In the genomic region with DNA sequence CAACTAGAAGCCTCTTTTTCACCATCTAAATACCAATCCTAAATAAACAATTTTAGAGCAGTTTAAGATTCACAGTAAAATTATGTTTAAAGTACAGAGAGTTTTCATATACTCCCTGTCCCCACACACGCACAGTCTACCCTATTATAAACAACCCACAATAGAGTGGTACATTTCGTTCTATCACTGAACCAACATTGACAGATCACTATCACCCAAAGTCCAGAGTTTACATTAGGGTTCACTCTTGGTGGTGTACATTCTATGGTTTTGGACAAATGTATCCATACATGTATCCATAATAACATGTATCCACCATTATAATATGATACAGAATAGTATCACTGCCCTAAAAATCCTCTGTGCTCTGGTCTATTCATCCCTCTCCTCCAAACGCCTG, we compare ENCODE assay signal across 22 cellular contexts.
A peak's percentile ranks its signal among the peaks of the same experiment; 100 is the strongest.
DNase-seq lines count a peak whose midpoint lies in the region; ATAC-seq, FAIRE-seq and TF ChIP-seq lines count a peak whose summit lies in the region.
"Had no signal": no experiment of that assay in that cellular context is flagged by ENCODE, and none has a peak within 500 bp of the region (broad histone marks: within the 10 kb centered on the region; RNA-seq: fewer than 3 reads in every experiment).

No MANE protein-coding gene starts in this region.

- peak in 1 of 2 experiments; percentile 60; a peak in 2 of 4 replicates for TF ChIP-seq EP300 in HepG2 (IDR thresholded peaks at IDR 0.05; ENCODE audit: low read depth in 2 of 2, low read length in 2 of 2)
- TF ChIP-seq EP300 in HepG2 (CRISPR knock-in tag; IDR thresholded peaks at IDR 0.05; ENCODE audit: borderline replicate concordance) = no peak

- no TSS peak for BruUV-seq in HepG2 (replicated peaks; lab: Mats Ljungman, UMichigan)

- FAIRE-seq in HepG2 (lab: Jason Lieb, UNC) = no peak
- FAIRE-seq: D721Med, GM12878, GM18507, H54 had no signal

- TF ChIP-seq CTCF in VCaP (conservative IDR thresholded peaks at IDR 0.05) (no peak), dorsolateral prefrontal cortex (IDR thresholded peaks at IDR 0.05 in 54 of 56, conservative IDR thresholded peaks at IDR 0.05 in 2 of 56; ENCODE audit: low read depth in 1 of 56, partially characterized antibody in 56 of 56) (no peak), HepG2 (CRISPR knock-in tag; IDR thresholded peaks at IDR 0.05) (no peak), prostate gland (IDR thresholded peaks at IDR 0.05) (no peak)

- DNase-seq in dorsolateral prefrontal cortex (no peak), HepG2 (ENCODE audit: low spot score) (peak; percentile 65), prostate gland (ENCODE audit: low spot score) (peak; percentile 33), C1 segment of cervical spinal cord (lab: John Stamatoyannopoulos, UW) (no peak)
- no peak for DNase-seq in stimulated activated CD4-positive, alpha-beta T cell treated with anti-CD3 and anti-CD28 coated beads, Interleukin-2, amount 100 ng/mL, for 24 hours
- DNase-seq: CD4-positive, alpha-beta T cell; CD8-positive, alpha-beta memory T cell; DMS 273 treated with DMSO at 0.1 percent for 48 hours; DMS79; EL; GDM1; GOT3; HFFc6 had no signal

- POLR2A ChIA-PET in HepG2 (lab: Yijun Ruan, JAX) = no interaction called here

- no peaks in the 10 kb centered on the region for H3K79me2 ChIP-seq in HepG2 (ENCODE audit: insufficient read depth, low read length)

- no peak overlapping the region for H3K9ac ChIP-seq in HepG2 (ENCODE audit: insufficient read depth, low read depth, low read length)
- H3K9ac ChIP-seq: BLaER1 had no signal

- H3K4me1 ChIP-seq in HepG2 (ENCODE audit: insufficient read depth, low read length) = peaks cover 19% of the 10 kb centered on the region
- H3K4me1 ChIP-seq in prostate gland (replicated peaks) = peaks cover 3% of the 10 kb centered on the region
- H3K4me1 ChIP-seq: BLaER1, HAP-1 had no signal

- no peak overlapping the region for H3K4me3 ChIP-seq in dorsolateral prefrontal cortex
- H3K4me3 ChIP-seq in HepG2 (replicated peaks in 1 of 3; ENCODE audit: insufficient read depth in 1 of 3, low read depth in 2 of 3, low read length in 3 of 3) = no peak overlapping the region; a peak in 1 of 6 replicates
- H3K4me3 ChIP-seq in prostate gland = no peak overlapping the region
- H3K4me3 ChIP-seq: BLaER1, GM12878, HAP-1 had no signal

- H2AFZ ChIP-seq in HepG2 (ENCODE audit: low read length) = no peak overlapping the region

- H3K4me2 ChIP-seq in HepG2 (ENCODE audit: low read depth, low read length) = no peak overlapping the region
- H3K4me2 ChIP-seq: BLaER1 had no signal

- 15% methylated on average over 3 of the region's 3 CpGs for WGBS in HepG2 (ENCODE audit: low lambda C conversion rate)
- 53% methylated on average over 3 of the region's 3 CpGs for WGBS in prostate gland

- no peak for TF ChIP-seq POLR2A in HepG2 (IDR thresholded peaks at IDR 0.05; ENCODE audit: insufficient read depth in 1 of 2, low read depth in 2 of 2, low read length in 2 of 2)
- no peak for TF ChIP-seq POLR2A in prostate gland (IDR thresholded peaks at IDR 0.05)

- H3K36me3 ChIP-seq in HepG2 (replicated peaks in 1 of 2; ENCODE audit: control insufficient read depth in 1 of 2, insufficient read depth in 2 of 2, low read length in 2 of 2) (peaks cover 0 to 17% of the 10 kb centered on the region in 2 experiments; a peak in 2 of 5 replicates), prostate gland (no peaks in the 10 kb centered on the region)
- H3K36me3 ChIP-seq: HAP-1 had no signal

- ATAC-seq in HepG2 (peak; percentile 100), GM18498 (IDR thresholded peaks at IDR 0.05; ENCODE audit: unreplicated experiment) (no peak), GM21717 (IDR thresholded peaks at IDR 0.05; ENCODE audit: unreplicated experiment) (no peak)
- ATAC-seq: GM12878 had no signal

- H3K27ac ChIP-seq in VCaP (peak overlapping the region; percentile 37), dorsolateral prefrontal cortex (peak overlapping the region in 35 of 59 donors; percentile 2 to 71 (median 32)), HepG2 (ENCODE audit: extremely low read length, insufficient read depth, low read length) (peak overlapping the region; percentile 53), prostate gland (peak overlapping the region; percentile 74 to 81)
- H3K27ac ChIP-seq: BLaER1 had no signal

- CTCF ChIA-PET in HepG2 (lab: Yijun Ruan, JAX; ENCODE audit: low intra/inter-chr PET ratio, low total read pairs) = no interaction called here

- no peak for TF ChIP-seq RAD21 in HepG2 (CRISPR knock-in tag; IDR thresholded peaks at IDR 0.05)

- H3K9me3 ChIP-seq in HepG2 (ENCODE audit: low read length) = no peaks in the 10 kb centered on the region
- no peaks in the 10 kb centered on the region for H3K9me3 ChIP-seq in prostate gland
- H3K9me3 ChIP-seq: HAP-1 had no signal

- in situ Hi-C loops in HepG2 (cut with HindIII; ENCODE audit: extremely low pct_ligation_motif_present, low pct_unique_long_range_greater_than_20kb) = no loop called here

- no peaks in the 10 kb centered on the region for H4K20me1 ChIP-seq in HepG2 (ENCODE audit: insufficient read depth, low read length)
- H4K20me1 ChIP-seq: BLaER1 had no signal

- intact Hi-C loops in dorsolateral prefrontal cortex (cut with DNase I) (no loop called here), HepG2 (cut with micrococcal nuclease; ENCODE audit: unreplicated experiment) (no loop called here), prostate gland (cut with DNase I) (no loop called here)

- H3K27me3 ChIP-seq in dorsolateral prefrontal cortex = no peaks in the 10 kb centered on the region
- no peaks in the 10 kb centered on the region for H3K27me3 ChIP-seq in HepG2 (ENCODE audit: control insufficient read depth in 1 of 2, insufficient read depth in 2 of 2, low read length in 2 of 2)
- H3K27me3 ChIP-seq in prostate gland (replicated peaks; ENCODE audit: insufficient read depth) = no peaks in the 10 kb centered on the region
- H3K27me3 ChIP-seq: BLaER1 had no signal

TF ChIP-seq in HepG2, 621 proteins besides CTCF, POLR2A, EP300 and RAD21 (continues in another document):
- 0 out of 2 replicates have a peak, but pooled peaks have one; percentile 19 for TF ChIP-seq GFI1 (CRISPR knock-in tag; IDR thresholded peaks at IDR 0.05; ENCODE audit: borderline replicate concordance)
- TF ChIP-seq SAP130 (CRISPR knock-in tag; IDR thresholded peaks at IDR 0.05; ENCODE audit: low read depth) = peak; percentile 49; the same call in 1 of the 2 replicates
- TF ChIP-seq U2AF1 (optimal IDR thresholded peaks at IDR 0.05; ENCODE audit: low read depth, low read length) = no peak
- no peak for TF ChIP-seq ZNF629 (CRISPR knock-in tag; conservative IDR thresholded peaks at IDR 0.05)
- no peak for TF ChIP-seq TARDBP (CRISPR knock-in tag; IDR thresholded peaks at IDR 0.05)
- no peak for TF ChIP-seq ZNF331 (CRISPR knock-in tag; IDR thresholded peaks at IDR 0.05)
- TF ChIP-seq, protein P1, sequence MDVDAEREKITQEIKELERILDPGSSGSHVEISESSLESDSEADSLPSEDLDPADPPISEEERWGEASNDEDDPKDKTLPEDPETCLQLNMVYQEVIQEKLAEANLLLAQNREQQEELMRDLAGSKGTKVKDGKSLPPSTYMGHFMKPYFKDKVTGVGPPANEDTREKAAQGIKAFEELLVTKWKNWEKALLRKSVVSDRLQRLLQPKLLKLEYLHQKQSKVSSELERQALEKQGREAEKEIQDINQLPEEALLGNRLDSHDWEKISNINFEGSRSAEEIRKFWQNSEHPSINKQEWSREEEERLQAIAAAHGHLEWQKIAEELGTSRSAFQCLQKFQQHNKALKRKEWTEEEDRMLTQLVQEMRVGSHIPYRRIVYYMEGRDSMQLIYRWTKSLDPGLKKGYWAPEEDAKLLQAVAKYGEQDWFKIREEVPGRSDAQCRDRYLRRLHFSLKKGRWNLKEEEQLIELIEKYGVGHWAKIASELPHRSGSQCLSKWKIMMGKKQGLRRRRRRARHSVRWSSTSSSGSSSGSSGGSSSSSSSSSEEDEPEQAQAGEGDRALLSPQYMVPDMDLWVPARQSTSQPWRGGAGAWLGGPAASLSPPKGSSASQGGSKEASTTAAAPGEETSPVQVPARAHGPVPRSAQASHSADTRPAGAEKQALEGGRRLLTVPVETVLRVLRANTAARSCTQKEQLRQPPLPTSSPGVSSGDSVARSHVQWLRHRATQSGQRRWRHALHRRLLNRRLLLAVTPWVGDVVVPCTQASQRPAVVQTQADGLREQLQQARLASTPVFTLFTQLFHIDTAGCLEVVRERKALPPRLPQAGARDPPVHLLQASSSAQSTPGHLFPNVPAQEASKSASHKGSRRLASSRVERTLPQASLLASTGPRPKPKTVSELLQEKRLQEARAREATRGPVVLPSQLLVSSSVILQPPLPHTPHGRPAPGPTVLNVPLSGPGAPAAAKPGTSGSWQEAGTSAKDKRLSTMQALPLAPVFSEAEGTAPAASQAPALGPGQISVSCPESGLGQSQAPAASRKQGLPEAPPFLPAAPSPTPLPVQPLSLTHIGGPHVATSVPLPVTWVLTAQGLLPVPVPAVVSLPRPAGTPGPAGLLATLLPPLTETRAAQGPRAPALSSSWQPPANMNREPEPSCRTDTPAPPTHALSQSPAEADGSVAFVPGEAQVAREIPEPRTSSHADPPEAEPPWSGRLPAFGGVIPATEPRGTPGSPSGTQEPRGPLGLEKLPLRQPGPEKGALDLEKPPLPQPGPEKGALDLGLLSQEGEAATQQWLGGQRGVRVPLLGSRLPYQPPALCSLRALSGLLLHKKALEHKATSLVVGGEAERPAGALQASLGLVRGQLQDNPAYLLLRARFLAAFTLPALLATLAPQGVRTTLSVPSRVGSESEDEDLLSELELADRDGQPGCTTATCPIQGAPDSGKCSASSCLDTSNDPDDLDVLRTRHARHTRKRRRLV (CRISPR knock-in tag; IDR thresholded peaks at IDR 0.05) = no peak
- 0 out of 2 replicates have a peak, but pooled peaks have one; percentile 36 for TF ChIP-seq MIXL1 (CRISPR knock-in tag; IDR thresholded peaks at IDR 0.05)
- TF ChIP-seq HNRNPLL (IDR thresholded peaks at IDR 0.05; ENCODE audit: low read depth, low read length, poor library complexity, severe bottlenecking) = no peak
- TF ChIP-seq SOX5 (CRISPR knock-in tag; IDR thresholded peaks at IDR 0.05; ENCODE audit: borderline replicate concordance) = peak; percentile 81; the same call in 1 of the 2 replicates
- no peak for TF ChIP-seq CREM (IDR thresholded peaks at IDR 0.05)
- no peak for TF ChIP-seq CREM (CRISPR knock-in tag; IDR thresholded peaks at IDR 0.05)
- TF ChIP-seq, protein P2, sequence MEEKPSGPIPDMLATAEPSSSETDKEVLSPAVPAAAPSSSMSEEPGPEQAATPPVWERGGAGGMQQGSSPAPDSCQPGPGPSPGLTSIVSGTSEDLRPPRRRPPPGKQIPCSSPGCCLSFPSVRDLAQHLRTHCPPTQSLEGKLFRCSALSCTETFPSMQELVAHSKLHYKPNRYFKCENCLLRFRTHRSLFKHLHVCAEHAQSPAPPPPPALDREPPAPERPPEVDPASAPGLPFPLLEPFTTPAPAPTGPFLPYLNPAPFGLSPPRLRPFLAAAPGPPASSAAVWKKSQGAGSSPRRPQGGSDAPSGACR (CRISPR knock-in tag; IDR thresholded peaks at IDR 0.05) = no peak
- peak; percentile 16; the same call in 1 of the 2 replicates for TF ChIP-seq TCF7 (IDR thresholded peaks at IDR 0.05; ENCODE audit: low read depth)
- no peak for TF ChIP-seq ZNF552 (CRISPR knock-in tag; IDR thresholded peaks at IDR 0.05; ENCODE audit: borderline replicate concordance)

Comparison
In these comparisons a context has a peak if more than half of its experiments do, and no peak if none do; other contexts are left out.
1. DNase-seq: peak in HepG2 (single experiment) and prostate gland (single experiment); none in dorsolateral prefrontal cortex (0 of 10), stimulated activated CD4-positive, alpha-beta T cell treated with anti-CD3 and anti-CD28 coated beads, Interleukin-2, amount 100 ng/mL, for 24 hours (0 of 2) and C1 segment of cervical spinal cord (0 of 14).
2. Peak in every context shown above with its lines, with median percentiles within 50 percentile points of each other: H3K27ac ChIP-seq.